In genomic region chr17:57651451-57651850, GRCh38 we compare ENCODE assay signal across 16 cellular contexts.
A peak's percentile ranks its signal among the peaks of the same experiment; 100 is the strongest.
DNase-seq lines count a peak whose midpoint lies in the region; ATAC-seq lines count a peak whose summit lies in the region.
"Had no signal": no experiment of that assay in that cellular context is flagged by ENCODE, and none has a peak within 500 bp of the region (broad histone marks: within the 10 kb centered on the region; RNA-seq: fewer than 3 reads in every experiment).

No MANE protein-coding gene starts in this region.

- no peak overlapping the region for H2BK120ac ChIP-seq in trophoblast cell (ENCODE audit: insufficient read depth, low read length, poor library complexity)

- peaks cover 25% of the 10 kb centered on the region for H3K4me1 ChIP-seq in HUES48 (ENCODE audit: control insufficient read depth, insufficient read depth, low read length)
- H3K4me1 ChIP-seq in iPS-20b (ENCODE audit: insufficient read depth, low read length) = peaks cover 21% of the 10 kb centered on the region
- peaks cover 21 to 29% of the 10 kb centered on the region in 2 experiments for H3K4me1 ChIP-seq in trophoblast cell (ENCODE audit: control insufficient read depth in 1 of 2, insufficient read depth in 2 of 2, low read length in 2 of 2)
- H3K4me1 ChIP-seq: BLaER1 treated with 17β-estradiol and CSF1 and Interleukin-3, amounts not matched to agents 10 nM and 100 nM had no signal

- no peak overlapping the region for H2AK5ac ChIP-seq in trophoblast cell (ENCODE audit: low read length)

- no peak overlapping the region for H2AFZ ChIP-seq in trophoblast cell (ENCODE audit: insufficient read depth, low read length, poor library complexity)

- no peak overlapping the region for H3K23ac ChIP-seq in trophoblast cell (ENCODE audit: low read length)

- H3K9ac ChIP-seq in HUES48 (ENCODE audit: low read depth, low read length) (no peak overlapping the region), iPS-20b (ENCODE audit: low read depth, low read length) (no peak overlapping the region), trophoblast cell (ENCODE audit: low read length) (no peak overlapping the region)
- H3K9ac ChIP-seq: BLaER1 treated with 17β-estradiol and CSF1 and Interleukin-3, amounts not matched to agents 10 nM and 100 nM had no signal

- H3K27ac ChIP-seq in HUES48 (ENCODE audit: low read depth, low read length) = peak overlapping the region; percentile 27
- H3K27ac ChIP-seq in iPS-20b (ENCODE audit: low read length) = peak overlapping the region; percentile 9
- H3K27ac ChIP-seq in trophoblast cell (ENCODE audit: low read depth, low read length) = no peak overlapping the region
- H3K27ac ChIP-seq: BLaER1 treated with 17β-estradiol and CSF1 and Interleukin-3, amounts not matched to agents 10 nM and 100 nM had no signal

- no peak overlapping the region for H3K4ac ChIP-seq in trophoblast cell (ENCODE audit: low read depth, low read length)

- H3K27me3 ChIP-seq in HUES48 (ENCODE audit: control insufficient read depth, insufficient read depth, low read length) = no peaks in the 10 kb centered on the region
- H3K27me3 ChIP-seq in iPS-20b (ENCODE audit: insufficient read depth, low read length) = no peaks in the 10 kb centered on the region
- H3K27me3 ChIP-seq in trophoblast cell (ENCODE audit: insufficient read depth, low read length) = no peaks in the 10 kb centered on the region
- H3K27me3 ChIP-seq: BLaER1 treated with 17β-estradiol and CSF1 and Interleukin-3, amounts not matched to agents 10 nM and 100 nM had no signal

- H3K36me3 ChIP-seq in HUES48 (ENCODE audit: control insufficient read depth, insufficient read depth, low read length) (peaks cover under 1% of the 10 kb centered on the region; the same call in 1 of the 2 replicates), iPS-20b (ENCODE audit: insufficient read depth, low read depth, low read length) (peaks cover 4% of the 10 kb centered on the region; the same call in 1 of the 2 replicates), trophoblast cell (ENCODE audit: control insufficient read depth in 1 of 2, insufficient read depth in 2 of 2, low read length in 2 of 2) (peaks cover 16 to 17% of the 10 kb centered on the region in 2 experiments)

- ATAC-seq in GM19463 (IDR thresholded peaks at IDR 0.05; ENCODE audit: unreplicated experiment) (no peak), GM18511 (IDR thresholded peaks at IDR 0.05; ENCODE audit: unreplicated experiment) (no peak)

- peaks cover 12% of the 10 kb centered on the region for H3K79me1 ChIP-seq in trophoblast cell (ENCODE audit: low read length)

- H3K18ac ChIP-seq in trophoblast cell (ENCODE audit: low read length) = no peak overlapping the region

- peak overlapping the region; percentile 36 for H4K91ac ChIP-seq in trophoblast cell (ENCODE audit: low read depth, low read length)

- H3K79me2 ChIP-seq in trophoblast cell (ENCODE audit: control insufficient read depth, insufficient read depth, low read length, poor library complexity) = no peaks in the 10 kb centered on the region

- WGBS in trophoblast cell (ENCODE audit: extremely low coverage, insufficient coverage, insufficient read length) = no CpG with 5 or more reads among the region's 7 CpGs

- H4K8ac ChIP-seq in trophoblast cell (ENCODE audit: low read depth, low read length) = no peak overlapping the region

- no peak overlapping the region for H2BK5ac ChIP-seq in trophoblast cell (ENCODE audit: low read depth, low read length, poor library complexity)

- H3K9me3 ChIP-seq in HUES48 (ENCODE audit: control insufficient read depth, insufficient read depth, low read length) (no peaks in the 10 kb centered on the region), iPS-20b (ENCODE audit: insufficient read depth, low read depth, low read length) (no peaks in the 10 kb centered on the region), trophoblast cell (ENCODE audit: insufficient read depth, low read depth, low read length) (no peaks in the 10 kb centered on the region)
- H3K9me3 ChIP-seq: BLaER1 treated with 17β-estradiol and CSF1 and Interleukin-3, amounts not matched to agents 10 nM and 100 nM had no signal

- DNase-seq in DMS79 treated with DMSO at 0.1 percent for 48 hours (lab: John Stamatoyannopoulos, UW) (peak; percentile 38), trophoblast cell (no peak), NCI-H146 treated with DMSO at 0.1 percent for 48 hours (lab: John Stamatoyannopoulos, UW; ENCODE audit: unreplicated experiment) (no peak)
- no peak for DNase-seq in stimulated activated CD8-positive, alpha-beta memory T cell treated with anti-CD3 and anti-CD28 coated beads, Interleukin-4, amount 100 ng/mL, for 48 hours
- DNase-seq: ACHN; Calu3; CD4-positive, CD25-positive, alpha-beta regulatory T cell; DMS 273 treated with DMSO at 0.1 percent for 48 hours; EL; H7; KG1 had no signal

- H3K4me3 ChIP-seq in HUES48 (ENCODE audit: low read depth, low read length) (no peak overlapping the region), iPS-20b (ENCODE audit: low read length) (no peak overlapping the region), trophoblast cell (ENCODE audit: low read depth, low read length) (no peak overlapping the region)
- H3K4me3 ChIP-seq: BLaER1 treated with 17β-estradiol and CSF1 and Interleukin-3, amounts not matched to agents 10 nM and 100 nM had no signal

- H3K4me2 ChIP-seq in trophoblast cell (ENCODE audit: low read length) = no peak overlapping the region
- H3K4me2 ChIP-seq: BLaER1 treated with 17β-estradiol and CSF1 and Interleukin-3, amounts not matched to agents 10 nM and 100 nM had no signal

- H2BK12ac ChIP-seq in trophoblast cell (ENCODE audit: low read length) = peak overlapping the region; percentile 35

- H3K14ac ChIP-seq in trophoblast cell (ENCODE audit: low read length) = no peak overlapping the region

- H4K12ac ChIP-seq in trophoblast cell (ENCODE audit: low read depth, low read length) = no peak overlapping the region
